Comparison of ENCODE assay signal across 20 cellular contexts in genomic region chr10:79098061-79098460, GRCh38. TPM values are rescaled to one million over a fixed set of nuclear protein-coding genes. Genes with fewer than 3 reads are reported as not detected.
A peak's percentile ranks its signal among the peaks of the same experiment; 100 is the strongest.
DNase-seq lines count a peak whose midpoint lies in the region; ATAC-seq, FAIRE-seq and TF ChIP-seq lines count a peak whose summit lies in the region.
"Had no signal": no experiment of that assay in that cellular context is flagged by ENCODE, and none has a peak within 500 bp of the region (broad histone marks: within the 10 kb centered on the region; RNA-seq: fewer than 3 reads in every experiment).

No MANE protein-coding gene starts in this region.

- H3K4me3 Mint-ChIP-seq in brain (no peak overlapping the region), neural progenitor cell (no peak overlapping the region)
- H3K4me3 Mint-ChIP-seq: activated CD8-positive, alpha-beta T cell treated with anti-CD3 and anti-CD28 coated beads, Interleukin-2, amount 10 ng/mL, durations not matched to agents 7 days and 5 days; stimulated activated naive CD8-positive, alpha-beta T cell treated with anti-CD3 and anti-CD28 coated beads, Interleukin-15, Interleukin-2, amounts not matched to agents 100 ng/mL and 50 ng/mL, for 24 hours had no signal

- peaks cover 97% of the 10 kb centered on the region for H4K20me1 ChIP-seq in neural progenitor cell (ENCODE audit: low read depth)

- intact Hi-C loops in right cardiac atrium (cut with DNase I), result no loop called here
- intact Hi-C loops in Right ventricle myocardium superior (cut with DNase I), result no loop called here

- no peak overlapping the region for H3K4me3 ChIP-seq in right cardiac atrium (ENCODE audit: low read length)
- H3K4me3 ChIP-seq in neural progenitor cell, result no peak overlapping the region
- H3K4me3 ChIP-seq: adrenal gland, HAP-1, transverse colon had no signal

- H3K27me3 Mint-ChIP-seq in brain, result peaks cover 3% of the 10 kb centered on the region
- H3K27me3 Mint-ChIP-seq in neural progenitor cell (ENCODE audit: insufficient read depth, low read depth), result peaks cover 3% of the 10 kb centered on the region
- H3K27me3 Mint-ChIP-seq: stimulated activated naive CD8-positive, alpha-beta T cell treated with anti-CD3 and anti-CD28 coated beads, Interleukin-15, Interleukin-2, amounts not matched to agents 100 ng/mL and 50 ng/mL, for 24 hours had no signal

- TF ChIP-seq CTCF in brain (conservative IDR thresholded peaks at IDR 0.05) (no peak), neural progenitor cell (IDR thresholded peaks at IDR 0.05) (no peak)

- H3K4me1 Mint-ChIP-seq in brain (peaks cover 97% of the 10 kb centered on the region), neural progenitor cell (peaks cover 62% of the 10 kb centered on the region)

- H3K79me2 ChIP-seq in neural progenitor cell (ENCODE audit: low read depth), result peaks cover 75% of the 10 kb centered on the region

- H3K27ac ChIP-seq in right cardiac atrium (ENCODE audit: low read length) (peak overlapping the region; percentile 33), neural progenitor cell (no peak overlapping the region)

- H3K36me3 Mint-ChIP-seq in brain (peaks cover 12% of the 10 kb centered on the region), neural progenitor cell (peaks cover 5% of the 10 kb centered on the region)

- H3F3A ChIP-seq in neural progenitor cell (ENCODE audit: low read depth), result no peaks in the 10 kb centered on the region

- peak overlapping the region; percentile 68 to 97 (median 83) for H3K27ac Mint-ChIP-seq in brain
- H3K27ac Mint-ChIP-seq in neural progenitor cell, result peak overlapping the region; percentile 76
- H3K27ac Mint-ChIP-seq: activated CD8-positive, alpha-beta T cell treated with anti-CD3 and anti-CD28 coated beads, Interleukin-2, amount 10 ng/mL, durations not matched to agents 7 days and 5 days; stimulated activated naive CD8-positive, alpha-beta T cell treated with anti-CD3 and anti-CD28 coated beads, Interleukin-15, Interleukin-2, amounts not matched to agents 100 ng/mL and 50 ng/mL, for 24 hours had no signal

- no peaks in the 10 kb centered on the region for H3K9me3 Mint-ChIP-seq in brain
- no peaks in the 10 kb centered on the region for H3K9me3 Mint-ChIP-seq in neural progenitor cell
- H3K9me3 Mint-ChIP-seq: stimulated activated naive CD8-positive, alpha-beta T cell treated with anti-CD3 and anti-CD28 coated beads, Interleukin-15, Interleukin-2, amounts not matched to agents 100 ng/mL and 50 ng/mL, for 24 hours had no signal

- no peak overlapping the region for H3K4me2 ChIP-seq in neural progenitor cell

- WGBS in right cardiac atrium, result 95% methylated on average over 5 of the region's 5 CpGs

- FAIRE-seq in HTR-8/SVneo (lab: Jason Lieb, UNC), result no peak
- FAIRE-seq: D721Med had no signal

- ATAC-seq in right cardiac atrium (no peak), Right ventricle myocardium superior (ENCODE audit: poor library complexity) (no peak), GM19395 (IDR thresholded peaks at IDR 0.05; ENCODE audit: unreplicated experiment) (no peak)
- ATAC-seq: activated CD4-positive, CD25-positive, alpha-beta regulatory T cell treated with anti-CD3 and anti-CD28 coated beads, Interleukin-2, amount 50 U/mL, for 24 hours; activated CD8-positive, alpha-beta T cell treated with anti-CD3 and anti-CD28 coated beads, Interleukin-2, amount 10 ng/mL, durations not matched to agents 7 days and 5 days had no signal

- H3K4me1 ChIP-seq in right cardiac atrium (ENCODE audit: control insufficient read depth, insufficient read depth, low read length) (peaks cover 65% of the 10 kb centered on the region), neural progenitor cell (peaks cover 7% of the 10 kb centered on the region)

- no peak for DNase-seq in right cardiac atrium
- no peak for DNase-seq in Right ventricle myocardium superior
- DNase-seq in neural progenitor cell (ENCODE audit: low spot score), result no peak
- DNase-seq in NCI-H2196 (lab: John Stamatoyannopoulos, UW; ENCODE audit: unreplicated experiment), result no peak
- DNase-seq in NCI-H128 (lab: John Stamatoyannopoulos, UW; ENCODE audit: unreplicated experiment), result no peak
- no peak for DNase-seq in HTR-8/SVneo (ENCODE audit: insufficient read length, low spot score)
- DNase-seq: activated CD8-positive, alpha-beta T cell treated with anti-CD3 and anti-CD28 coated beads, Interleukin-2, amount 10 ng/mL, durations not matched to agents 7 days and 5 days; activated gamma-delta T cell treated with Interleukin-2 at 50 U/mL for 16 hours; adrenal gland; C1 segment of cervical spinal cord; NCI-H2171; NCI-H526 treated with DMSO at 0.1 percent for 48 hours; stimulated activated CD4-positive, alpha-beta T cell treated with anti-CD3 and anti-CD28 coated beads, Interleukin-4, amount 100 ng/mL, for 24 hours; transverse colon had no signal

- H3K9ac ChIP-seq in neural progenitor cell, result no peak overlapping the region

- H3K27me3 ChIP-seq in right cardiac atrium (ENCODE audit: control insufficient read depth, insufficient read depth) (no peaks in the 10 kb centered on the region), neural progenitor cell (no peaks in the 10 kb centered on the region)
- H3K27me3 ChIP-seq: adrenal gland, transverse colon had no signal

- H3K9me3 ChIP-seq in right cardiac atrium (ENCODE audit: control insufficient read depth, low read length), result no peaks in the 10 kb centered on the region
- no peaks in the 10 kb centered on the region for H3K9me3 ChIP-seq in neural progenitor cell (ENCODE audit: low read depth)
- H3K9me3 ChIP-seq: adrenal gland, HAP-1, transverse colon had no signal

- no peak overlapping the region for H2AFZ ChIP-seq in neural progenitor cell (replicated peaks)

- H3K36me3 ChIP-seq in neural progenitor cell, result no peaks in the 10 kb centered on the region
- H3K36me3 ChIP-seq: adrenal gland, HAP-1, transverse colon had no signal

RNA-seq across cellular contexts. Expression of gene ZMIZ1, which starts 29.3 kb away (rescaled TPM):
- 10 to 100 TPM; 67.4 to 83.1 (median 72.9) TPM for total RNA-seq in right cardiac atrium
- polyA plus RNA-seq in right cardiac atrium, result 38.0 TPM
- 44.8 TPM for total RNA-seq in Right ventricle myocardium superior
- polyA plus RNA-seq in brain (ENCODE audit: insufficient read depth, low read depth, low replicate concordance), result 90.5 TPM
- 5.8 and 12.3 TPM in 2 replicates for total RNA-seq in neural progenitor cell (ENCODE audit: low replicate concordance)
